Comparison of ENCODE assay signal across 6 cellular contexts in the genomic region with DNA sequence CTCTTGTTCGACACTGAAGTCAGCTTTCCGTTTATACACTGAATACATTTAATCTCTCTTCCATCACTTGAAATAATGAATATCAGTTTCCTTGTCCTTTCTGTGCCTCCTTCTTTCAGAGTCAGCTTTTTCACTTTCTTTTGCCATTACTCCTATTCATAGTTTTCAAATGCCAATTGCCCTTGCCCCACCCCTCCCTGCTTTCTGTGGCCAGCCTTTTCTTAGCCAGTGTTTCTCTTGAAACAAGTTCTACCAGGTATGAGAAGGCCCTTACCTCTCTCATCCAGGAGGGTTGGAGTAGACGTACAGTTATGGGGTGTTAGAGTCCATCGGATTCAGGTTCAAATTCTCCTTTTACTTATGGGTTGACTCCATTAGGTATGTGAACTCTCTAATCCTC.
"Had no signal": no experiment of that assay in that cellular context is flagged by ENCODE, and none has a peak within 500 bp of the region (broad histone marks: within the 10 kb centered on the region; RNA-seq: fewer than 3 reads in every experiment).

No MANE protein-coding gene starts in this region.

- H3K4me2 ChIP-seq: GM23338 had no signal

- H3K4me3 ChIP-seq: GM23338, K562 had no signal

- ATAC-seq: GM23338, K562 had no signal

- H2AFZ ChIP-seq: GM23338 had no signal

- DNase-seq: H9, HCEC 1CT, IMR-90, KG1 had no signal
